Comparison of ENCODE assay signal across 12 cellular contexts in the genomic region with DNA sequence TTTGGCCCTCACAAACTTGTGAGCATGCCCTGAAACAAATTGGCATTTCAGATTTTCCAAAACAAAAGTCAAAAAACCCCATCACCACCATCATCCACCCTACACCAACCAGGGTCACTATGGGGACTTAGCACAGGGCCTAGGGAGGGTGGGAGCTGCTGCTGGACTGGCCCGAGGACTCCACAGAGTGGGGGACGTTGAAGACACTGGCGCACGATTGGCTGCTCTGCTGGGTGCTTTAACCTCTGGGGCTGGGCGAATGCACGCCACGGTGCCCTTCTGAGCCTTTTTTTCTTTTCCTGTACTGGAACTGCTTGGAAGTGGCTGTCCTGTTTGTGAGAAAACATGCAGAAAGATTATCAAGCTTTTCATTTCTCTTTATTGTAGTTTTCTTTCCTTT.
"Had no signal": no experiment of that assay in that cellular context is flagged by ENCODE, and none has a peak within 500 bp of the region (broad histone marks: within the 10 kb centered on the region; RNA-seq: fewer than 3 reads in every experiment).

No MANE protein-coding gene starts in this region.

- H3K27me3 ChIP-seq: neutrophil, tibial nerve, vagina had no signal

- H3K4me3 ChIP-seq: tibial nerve, vagina had no signal

- ATAC-seq: activated CD8-positive, alpha-beta T cell treated with anti-CD3 and anti-CD28 coated beads, Interleukin-2, amount 10 ng/mL, durations not matched to agents 7 days and 5 days; esophagus mucosa; left ventricle myocardium superior had no signal

- H3K27ac ChIP-seq: neutrophil, tibial nerve, vagina had no signal

- H3K9me3 Mint-ChIP-seq: activated naive CD8-positive, alpha-beta T cell treated with anti-CD3 and anti-CD28 coated beads, Interleukin-2, amount 10 ng/mL, durations not matched to agents 7 days and 5 days had no signal

- H3K4me3 Mint-ChIP-seq: activated CD8-positive, alpha-beta T cell treated with anti-CD3 and anti-CD28 coated beads, Interleukin-2, amount 10 ng/mL, durations not matched to agents 7 days and 5 days; activated naive CD8-positive, alpha-beta T cell treated with anti-CD3 and anti-CD28 coated beads, Interleukin-2, amount 10 ng/mL, durations not matched to agents 7 days and 5 days had no signal

- H3K36me3 ChIP-seq: vagina had no signal

- DNase-seq: activated CD8-positive, alpha-beta memory T cell treated with anti-CD3 and anti-CD28 coated beads, Interleukin-2, amount 50 U/mL, for 48 hours; activated CD8-positive, alpha-beta T cell treated with anti-CD3 and anti-CD28 coated beads, Interleukin-2, amount 10 ng/mL, durations not matched to agents 7 days and 5 days; activated naive CD8-positive, alpha-beta T cell treated with anti-CD3 and anti-CD28 coated beads, Interleukin-2, amount 10 ng/mL, durations not matched to agents 7 days and 5 days; aorta; left ventricle myocardium superior; mesenchymal stem cell; stimulated activated CD4-positive, alpha-beta T cell treated with anti-CD3 and anti-CD28 coated beads, Interleukin-4, amount 100 ng/mL, for 4 hours; T1000 had no signal

- H3K27ac Mint-ChIP-seq: activated CD8-positive, alpha-beta T cell treated with anti-CD3 and anti-CD28 coated beads, Interleukin-2, amount 10 ng/mL, durations not matched to agents 7 days and 5 days; activated naive CD8-positive, alpha-beta T cell treated with anti-CD3 and anti-CD28 coated beads, Interleukin-2, amount 10 ng/mL, durations not matched to agents 7 days and 5 days had no signal

- H3K9me3 ChIP-seq: neutrophil, tibial nerve, vagina had no signal

- H3K27me3 Mint-ChIP-seq: activated naive CD8-positive, alpha-beta T cell treated with anti-CD3 and anti-CD28 coated beads, Interleukin-2, amount 10 ng/mL, durations not matched to agents 7 days and 5 days had no signal
